8 cellular contexts compared by ENCODE assay signal in genomic region chr19:11179145-11179465, GRCh38. TPM values are rescaled to one million over a fixed set of nuclear protein-coding genes. Genes with fewer than 3 reads are reported as not detected.
DNase-seq lines count a peak whose midpoint lies in the region; ATAC-seq and TF ChIP-seq lines count a peak whose summit lies in the region.
"Not testable (repeated sequence)": the region's sequence is repeated elsewhere in the genome, so short reads cannot be mapped to it uniquely, and the experiment has no call there.

No MANE protein-coding gene starts in this region.

- peaks cover 53% of the 10 kb centered on the region for H3K36me3 Mint-ChIP-seq in HFFc6 (ENCODE audit: low read depth)
- peaks cover 41% of the 10 kb centered on the region for H3K36me3 Mint-ChIP-seq in osteocyte (ENCODE audit: unreplicated experiment)
- H3K36me3 Mint-ChIP-seq in stimulated activated memory B cell treated with anti-CD40 and anti-IgM and Interleukin-4, amounts not matched to agents 10 μg/mL and 1 μg/mL and 100 μg/mL, for 72 hours = not testable (repeated sequence)

- not testable (repeated sequence) for H3K4me3 ChIP-seq in ACC112 (ENCODE audit: low read depth, low read length); SJSA1; coronary artery; heart left ventricle; uterus

- intact Hi-C loops in heart left ventricle (cut with DNase I); uterus (cut with DNase I; ENCODE audit: low total_unique reads): not testable (repeated sequence)

- not testable (repeated sequence) for TF ChIP-seq CTCF in HFFc6 (IDR thresholded peaks at IDR 0.05); coronary artery (IDR thresholded peaks at IDR 0.05); heart left ventricle (IDR thresholded peaks at IDR 0.05); osteocyte (IDR thresholded peaks at IDR 0.05); uterus (IDR thresholded peaks at IDR 0.05)

- H3K27ac ChIP-seq in ACC112 (ENCODE audit: low read depth, low read length) (peak overlapping the region; percentile 58; the same call in 1 of the 2 replicates), SJSA1 (peak overlapping the region; percentile 99), coronary artery (peak overlapping the region; percentile 79), heart left ventricle (peak overlapping the region in 9 of 12 donors; percentile 28 to 91 (median 56)), uterus (peak overlapping the region; percentile 98 to 99)

- H3K27me3 Mint-ChIP-seq in HFFc6 (ENCODE audit: insufficient read depth); osteocyte (ENCODE audit: unreplicated experiment): not testable (repeated sequence)
- peaks cover 54% of the 10 kb centered on the region for H3K27me3 Mint-ChIP-seq in stimulated activated memory B cell treated with anti-CD40 and anti-IgM and Interleukin-4, amounts not matched to agents 10 μg/mL and 1 μg/mL and 100 μg/mL, for 72 hours

- H3K4me1 ChIP-seq in ACC112 (ENCODE audit: control insufficient read depth, insufficient read depth, low read length, unreplicated experiment) (peaks cover 20% of the 10 kb centered on the region), SJSA1 (replicated peaks) (peaks cover 45% of the 10 kb centered on the region), heart left ventricle (peaks cover 0 to 31% (median 21%) of the 10 kb centered on the region in 12 donors), uterus (peaks cover 0 to 24% of the 10 kb centered on the region in 2 donors)

- TF ChIP-seq POLR2A in heart left ventricle (IDR thresholded peaks at IDR 0.05); uterus (IDR thresholded peaks at IDR 0.05): not testable (repeated sequence)

- H3K9me3 ChIP-seq in SJSA1 (replicated peaks); heart left ventricle; uterus: not testable (repeated sequence)

- not testable (repeated sequence) for H3K36me3 ChIP-seq in ACC112 (ENCODE audit: insufficient read depth, low read length); uterus
- H3K36me3 ChIP-seq in SJSA1 (peaks cover 89% of the 10 kb centered on the region), heart left ventricle (peaks cover 0 to 86% (median 61%) of the 10 kb centered on the region in 9 donors)

- H3K4me1 Mint-ChIP-seq in HFFc6 (ENCODE audit: low read depth) = peaks cover 37% of the 10 kb centered on the region
- H3K4me1 Mint-ChIP-seq in osteocyte (ENCODE audit: unreplicated experiment) = peaks cover 20% of the 10 kb centered on the region
- peaks cover 23% of the 10 kb centered on the region for H3K4me1 Mint-ChIP-seq in stimulated activated memory B cell treated with anti-CD40 and anti-IgM and Interleukin-4, amounts not matched to agents 10 μg/mL and 1 μg/mL and 100 μg/mL, for 72 hours

- H3K27me3 ChIP-seq in ACC112 (ENCODE audit: insufficient read depth, low read length); SJSA1 (replicated peaks); heart left ventricle; uterus: not testable (repeated sequence)

- H3K4me3 Mint-ChIP-seq in HFFc6 = peak overlapping the region; percentile 43
- H3K4me3 Mint-ChIP-seq in osteocyte (ENCODE audit: unreplicated experiment) = not testable (repeated sequence)
- peak overlapping the region; percentile 63 for H3K4me3 Mint-ChIP-seq in stimulated activated memory B cell treated with anti-CD40 and anti-IgM and Interleukin-4, amounts not matched to agents 10 μg/mL and 1 μg/mL and 100 μg/mL, for 72 hours

- WGBS in heart left ventricle, 4 donors = 84 to 89% (median 85%) methylated on average over 9 of the region's 9 CpGs

- peaks cover 15% of the 10 kb centered on the region for H3K79me2 ChIP-seq in ACC112 (ENCODE audit: control insufficient read depth, insufficient read depth, low read length, unreplicated experiment)

- peak overlapping the region; percentile 85 for H3K27ac Mint-ChIP-seq in HFFc6
- H3K27ac Mint-ChIP-seq in osteocyte (ENCODE audit: unreplicated experiment) = peak overlapping the region; percentile 34
- H3K27ac Mint-ChIP-seq in stimulated activated memory B cell treated with anti-CD40 and anti-IgM and Interleukin-4, amounts not matched to agents 10 μg/mL and 1 μg/mL and 100 μg/mL, for 72 hours = not testable (repeated sequence)

- DNase-seq in HFFc6; SJSA1 (ENCODE audit: low read depth in 1 of 2, low spot score in 2 of 2); coronary artery (ENCODE audit: low spot score); heart left ventricle; osteocyte (ENCODE audit: extremely low spot score, unreplicated experiment); uterus: not testable (repeated sequence)

- not testable (repeated sequence) for ATAC-seq in heart left ventricle; stimulated activated memory B cell treated with anti-CD40 and anti-IgM and Interleukin-4, amounts not matched to agents 10 μg/mL and 1 μg/mL and 100 μg/mL, for 72 hours

- not testable (repeated sequence) for H3K9me3 Mint-ChIP-seq in HFFc6; osteocyte (ENCODE audit: unreplicated experiment); stimulated activated memory B cell treated with anti-CD40 and anti-IgM and Interleukin-4, amounts not matched to agents 10 μg/mL and 1 μg/mL and 100 μg/mL, for 72 hours

- H2AFZ ChIP-seq in ACC112 (ENCODE audit: low read length, unreplicated experiment) = not testable (repeated sequence)

RNA-seq across cellular contexts. Expression of gene KANK2, which starts 18.2 kb away (rescaled TPM):
- 100 to 1,000 TPM; 132 to 167 (median 156) TPM for total RNA-seq in HFFc6 (2021; fragmentation: NEBNext Ultra II Directional; extraction: Animal tissue kit (Norgen Biotek cat#: 25700))
- total RNA-seq in SJSA1 (2014; rRNA removed; shearing (Covaris generic)) = 278 and 472 TPM in 2 replicates
- 1,000 to 10,000 TPM in 1 of 9 donors, 100 to 1,000 TPM in 8; 232 to 1,831 (median 296) TPM for total RNA-seq in heart left ventricle
- polyA plus RNA-seq in heart left ventricle = 100 to 1,000 TPM; 275 to 281 TPM
- 386 and 387 TPM in 2 replicates for total RNA-seq in osteocyte
- total RNA-seq in uterus = 100 to 1,000 TPM; 326 to 762 (median 535) TPM

RNA-seq across cellular contexts. Expression of gene SPC24, which starts 23.5 kb away (rescaled TPM):
- total RNA-seq in HFFc6 (2021; fragmentation: NEBNext Ultra II Directional; extraction: Animal tissue kit (Norgen Biotek cat#: 25700)) = 10 to 100 TPM; 21.0 to 54.6 (median 50.3) TPM
- 120 and 143 TPM in 2 replicates for total RNA-seq in SJSA1 (2014; rRNA removed; shearing (Covaris generic))
- 10 to 100 TPM in 1 of 9 donors, 1 to 10 TPM in 8; 1.7 to 10.7 (median 5.2) TPM for total RNA-seq in heart left ventricle
- polyA plus RNA-seq in heart left ventricle = 1 to 10 TPM; 1.4 to 3.0 TPM
- total RNA-seq in osteocyte = 11.9 and 13.5 TPM in 2 replicates
- 10 to 100 TPM in 1 of 4 donors, 1 to 10 TPM in 3; 1.8 to 21.8 (median 2.6) TPM for total RNA-seq in uterus
